Comparison of ENCODE assay signal across 8 cellular contexts in genomic region chr15:39782441-39783138, GRCh38. TPM values are rescaled to one million over a fixed set of nuclear protein-coding genes. Genes with fewer than 3 reads are reported as not detected.
DNase-seq lines count a peak whose midpoint lies in the region; ATAC-seq and TF ChIP-seq lines count a peak whose summit lies in the region.

Gene FSIP1 (minus strand): TSS chr15:39782841. CDS start chr15:39776524, 6,317 bp downstream.

- no peaks in the 10 kb centered on the region for H3K27me3 ChIP-seq in parathyroid adenoma (ENCODE audit: control insufficient read depth, insufficient read depth, low read length)
- H3K27me3 ChIP-seq in tibial nerve = no peaks in the 10 kb centered on the region

- peak; percentile 61 to 62 for TF ChIP-seq POLR2A in tibial nerve (IDR thresholded peaks at IDR 0.05)

- TF ChIP-seq CTCF in GM12864 (IDR thresholded peaks at IDR 0.05; ENCODE audit: low read depth, low read length, missing control alignments) (no peak), parathyroid adenoma (IDR thresholded peaks at IDR 0.05) (no peak), tibial nerve (IDR thresholded peaks at IDR 0.05) (peak in 2 of 5 experiments; percentile 10 to 49)

- H3K9me3 ChIP-seq in parathyroid adenoma (ENCODE audit: control insufficient read depth, low read length) = no peaks in the 10 kb centered on the region
- no peaks in the 10 kb centered on the region for H3K9me3 ChIP-seq in tibial nerve

- 0 to 1% methylated on average over 54 to 64 of the region's 64 CpGs for WGBS in tibial nerve, 2 donors

- no peaks in the 10 kb centered on the region for H3K79me2 ChIP-seq in parathyroid adenoma

- no peaks in the 10 kb centered on the region for H3K4me1 ChIP-seq in parathyroid adenoma
- peaks cover 0 to 40% (median 2%) of the 10 kb centered on the region in 4 donors for H3K4me1 ChIP-seq in tibial nerve

- intact Hi-C loops in Right ventricle myocardium superior (cut with DNase I) = loop anchor here (10.0 kb wide), 1 partner anchor 152 kb away; the partner anchor contains the start of gene EIF2AK4

- H3K4me2 ChIP-seq in parathyroid adenoma (ENCODE audit: low read length) = peak within 1 kb of the TSS; percentile 89

- DNase-seq in GM12864 (ENCODE audit: low read depth) (peak; percentile 91), NCI-H1105 treated with DMSO at 0.1 percent for 48 hours (lab: John Stamatoyannopoulos, UW) (peak; percentile 83), SKM-1 treated with dmso at 0.1 percent for 144 hours (lab: John Stamatoyannopoulos, UW; ENCODE audit: unreplicated experiment) (peak; percentile 95), Right ventricle myocardium superior (peak; percentile 98), tibial nerve (ENCODE audit: low spot score in 2 of 2) (peak; percentile 96 to 97)
- peak; percentile 89 for DNase-seq in activated naive CD8-positive, alpha-beta T cell treated with anti-CD3 and anti-CD28 coated beads, Interleukin-2, amount 50 U/mL, for 16 hours (ENCODE audit: low read depth, low spot score)

- peak within 1 kb of the TSS; percentile 89 for H2AFZ ChIP-seq in parathyroid adenoma

- H3K27ac ChIP-seq in parathyroid adenoma (peak within 1 kb of the TSS; percentile 75), tibial nerve (peak within 1 kb of the TSS; percentile 72 to 92 (median 81))

- H3K36me3 ChIP-seq in parathyroid adenoma (ENCODE audit: control insufficient read depth, insufficient read depth, low read length) = no peaks in the 10 kb centered on the region
- no peaks in the 10 kb centered on the region for H3K36me3 ChIP-seq in tibial nerve

- ATAC-seq in HG02678 (IDR thresholded peaks at IDR 0.05; ENCODE audit: unreplicated experiment) = peak; percentile 96
- peak; percentile 99 for ATAC-seq in Right ventricle myocardium superior (ENCODE audit: poor library complexity)

- no peak within 1 kb of the TSS for H3K9ac ChIP-seq in parathyroid adenoma

- peak in 1 of 2 donors; percentile 87 for TF ChIP-seq EP300 in tibial nerve (IDR thresholded peaks at IDR 0.05)

- H3K4me3 ChIP-seq in GM12864 (ENCODE audit: low read depth, low read length) (peak within 1 kb of the TSS; percentile 69), parathyroid adenoma (ENCODE audit: low read depth, low read length) (peak within 1 kb of the TSS; percentile 89), tibial nerve (peak within 1 kb of the TSS; percentile 63 to 84 (median 76))

RNA-seq across cellular contexts. Expression of gene FSIP1, which starts in this region (rescaled TPM):
- total RNA-seq in Right ventricle myocardium superior (0.91 TPM), tibial nerve (1 to 10 TPM in 1 of 4 donors, under 1 TPM in 3; 0.20 to 1.5 (median 0.42) TPM)

Comparison
In these comparisons a context has a peak if more than half of its experiments do, and no peak if none do; other contexts are left out.
1. Peak in every context shown above with its lines: DNase-seq, ATAC-seq, H3K4me3 ChIP-seq and H3K27ac ChIP-seq.
2. Peak in DNase-seq and ATAC-seq in Right ventricle myocardium superior; RNA of the gene not detected or under 1 TPM.